In genomic region chr22:37633082-37633692, GRCh38 we compare ENCODE assay signal across 8 cellular contexts. TPM values are rescaled to one million over a fixed set of nuclear protein-coding genes. Genes with fewer than 3 reads are reported as not detected.
DNase-seq lines count a peak whose midpoint lies in the region; ATAC-seq and TF ChIP-seq lines count a peak whose summit lies in the region.

No MANE protein-coding gene starts in this region.

- H3K36me3 ChIP-seq in GM06990 (ENCODE audit: control insufficient read depth, insufficient read depth, low read length), result peaks cover 21% of the 10 kb centered on the region

- TF ChIP-seq CTCF in GM06990 (IDR thresholded peaks at IDR 0.05; ENCODE audit: insufficient read depth, low read length, poor library complexity, severe bottlenecking), result no peak

- DNase-seq in GM06990 (ENCODE audit: extremely low read depth, insufficient read length) (peak; percentile 80), ACHN (no peak), kidney tubule cell (ENCODE audit: low spot score) (no peak), GDM1 (lab: John Stamatoyannopoulos, UW) (no peak)
- DNase-seq in natural killer cell treated with Interleukin-12 subunit alpha and Interleukin-12 subunit beta and Interleukin-15 and Interleukin-18, amount 100 ng/mL, for 72 hours (ENCODE audit: low spot score), result peak; percentile 76

- H3K9me3 Mint-ChIP-seq in natural killer cell treated with Interleukin-12 subunit alpha and Interleukin-12 subunit beta and Interleukin-15 and Interleukin-18, amount 100 ng/mL, for 72 hours, result no peaks in the 10 kb centered on the region

- peak overlapping the region; percentile 94 for H3K27ac ChIP-seq in angular gyrus (ENCODE audit: low read depth, low read length)

- peak overlapping the region; percentile 85 for H3K4me3 Mint-ChIP-seq in natural killer cell treated with Interleukin-12 subunit alpha and Interleukin-12 subunit beta and Interleukin-15 and Interleukin-18, amount 100 ng/mL, for 72 hours

- H3K27me3 Mint-ChIP-seq in natural killer cell treated with Interleukin-12 subunit alpha and Interleukin-12 subunit beta and Interleukin-15 and Interleukin-18, amount 100 ng/mL, for 72 hours, result no peaks in the 10 kb centered on the region

- H3K27ac Mint-ChIP-seq in natural killer cell treated with Interleukin-12 subunit alpha and Interleukin-12 subunit beta and Interleukin-15 and Interleukin-18, amount 100 ng/mL, for 72 hours, result peak overlapping the region; percentile 93 to 94

- peaks cover 49 to 64% of the 10 kb centered on the region in 2 donors for H3K4me1 Mint-ChIP-seq in natural killer cell treated with Interleukin-12 subunit alpha and Interleukin-12 subunit beta and Interleukin-15 and Interleukin-18, amount 100 ng/mL, for 72 hours (ENCODE audit: low read depth in 2 of 2)

- H3K27me3 ChIP-seq in GM06990 (replicated peaks; ENCODE audit: control insufficient read depth, insufficient read depth, low read length), result no peaks in the 10 kb centered on the region

- ATAC-seq in GM19467 (IDR thresholded peaks at IDR 0.05; ENCODE audit: unreplicated experiment) (peak; percentile 54), HG03521 (IDR thresholded peaks at IDR 0.05; ENCODE audit: unreplicated experiment) (peak; percentile 47)
- ATAC-seq in natural killer cell treated with Interleukin-12 subunit alpha and Interleukin-12 subunit beta and Interleukin-15 and Interleukin-18, amount 100 ng/mL, for 72 hours, result peak; percentile 33 to 55

- in situ Hi-C loops in ACHN (cut with HindIII; ENCODE audit: low pct_ligation_motif_present, low pct_unique_long_range_greater_than_20kb, low sequenced_read_pairs), result no loop called here

- H3K36me3 Mint-ChIP-seq in natural killer cell treated with Interleukin-12 subunit alpha and Interleukin-12 subunit beta and Interleukin-15 and Interleukin-18, amount 100 ng/mL, for 72 hours, result no peaks in the 10 kb centered on the region

- peak overlapping the region; percentile 15; the same call in 1 of the 2 replicates for H3K4me3 ChIP-seq in GM06990 (replicated peaks; ENCODE audit: low read depth, low read length)

RNA-seq across cellular contexts. Expression of gene SH3BP1, which starts 6.3 kb away (rescaled TPM):
- total RNA-seq in natural killer cell treated with Interleukin-12 subunit alpha and Interleukin-12 subunit beta and Interleukin-15 and Interleukin-18, amount 100 ng/mL, for 72 hours, result 100 to 1,000 TPM; 160 to 229 TPM

RNA-seq across cellular contexts. Expression of gene GGA1, which starts 24.6 kb away (rescaled TPM):
- total RNA-seq in natural killer cell treated with Interleukin-12 subunit alpha and Interleukin-12 subunit beta and Interleukin-15 and Interleukin-18, amount 100 ng/mL, for 72 hours, result 100 to 1,000 TPM in 1 of 2 donors, 10 to 100 TPM in 1; 85.5 to 142 TPM

RNA-seq across cellular contexts. Expression of gene PDXP, which starts 25.3 kb away (rescaled TPM):
- total RNA-seq in natural killer cell treated with Interleukin-12 subunit alpha and Interleukin-12 subunit beta and Interleukin-15 and Interleukin-18, amount 100 ng/mL, for 72 hours, result 10 to 100 TPM; 43.9 to 58.4 TPM

RNA-seq across cellular contexts. Expression of gene LGALS1, which starts 42.2 kb away (rescaled TPM):
- 100 to 1,000 TPM; 290 to 675 TPM for total RNA-seq in natural killer cell treated with Interleukin-12 subunit alpha and Interleukin-12 subunit beta and Interleukin-15 and Interleukin-18, amount 100 ng/mL, for 72 hours

RNA-seq across cellular contexts. Expression of gene NOL12, which starts 53.0 kb away (rescaled TPM):
- total RNA-seq in natural killer cell treated with Interleukin-12 subunit alpha and Interleukin-12 subunit beta and Interleukin-15 and Interleukin-18, amount 100 ng/mL, for 72 hours, result 10 to 100 TPM; 37.4 to 48.3 TPM

Comparison
In these comparisons a context has a peak if more than half of its experiments do, and no peak if none do; other contexts are left out.
1. DNase-seq: peak in GM06990 (single experiment) and natural killer cell treated with Interleukin-12 subunit alpha and Interleukin-12 subunit beta and Interleukin-15 and Interleukin-18, amount 100 ng/mL, for 72 hours (single experiment); none in ACHN (single experiment), kidney tubule cell (single experiment) and GDM1 (single experiment).
2. Peak in every context shown above with its lines, with median percentiles within 50 percentile points of each other: ATAC-seq.